In the genomic region with DNA sequence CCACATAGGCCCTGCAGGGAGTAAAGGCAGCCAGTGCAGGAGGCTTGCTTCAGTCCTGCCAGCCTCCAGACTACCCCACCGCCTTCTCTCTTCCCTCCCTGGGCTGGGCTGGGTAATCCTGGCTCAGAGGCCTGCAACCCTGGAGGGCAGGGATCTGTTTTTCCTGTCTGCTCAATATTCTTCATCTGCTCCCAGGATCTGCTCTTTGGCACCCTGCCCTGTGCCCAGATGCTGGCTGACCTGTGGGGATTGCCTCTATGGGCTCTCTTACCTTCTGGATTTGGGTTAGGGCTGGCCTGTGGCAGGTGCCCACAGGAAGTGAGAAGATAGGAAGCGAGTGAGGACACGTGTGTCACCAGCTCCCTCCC, we compare ENCODE assay signal across 19 cellular contexts. TPM values are rescaled to one million over a fixed set of nuclear protein-coding genes. Genes with fewer than 3 reads are reported as not detected.
DNase-seq lines count a peak whose midpoint lies in the region; ATAC-seq and TF ChIP-seq lines count a peak whose summit lies in the region.
"Had no signal": no experiment of that assay in that cellular context is flagged by ENCODE, and none has a peak within 500 bp of the region (broad histone marks: within the 10 kb centered on the region; RNA-seq: fewer than 3 reads in every experiment).

No MANE protein-coding gene starts in this region.

- WGBS in endodermal cell (ENCODE audit: insufficient coverage in 1 of 2, insufficient read length in 1 of 2), 2 experiments = 86 to 91% methylated on average over 2 to 3 of the region's 3 CpGs

- H3K36me3 Mint-ChIP-seq in endodermal cell (ENCODE audit: low read depth) = no peaks in the 10 kb centered on the region
- H3K36me3 Mint-ChIP-seq: natural killer cell had no signal

- peaks cover 7% of the 10 kb centered on the region for H3K27me3 Mint-ChIP-seq in endodermal cell (ENCODE audit: insufficient read depth)
- H3K27me3 Mint-ChIP-seq: activated naive CD8-positive, alpha-beta T cell had no signal

- DNase-seq in left ventricle myocardium inferior (no peak), left ventricle myocardium superior (no peak), endodermal cell (no peak), sciatic nerve (ENCODE audit: low spot score) (peak; percentile 58), epidermal melanocyte (ENCODE audit: insufficient read length, low spot score) (no peak), GM10248 (ENCODE audit: extremely low spot score) (no peak), HK-2 (ENCODE audit: unreplicated experiment) (no peak)
- DNase-seq: activated CD8-positive, alpha-beta T cell treated with anti-CD3 and anti-CD28 coated beads, Interleukin-2, amount 10 ng/mL, durations not matched to agents 7 days and 5 days; activated T-cell treated with anti-CD3 and anti-CD28 coated beads, Interleukin-2, amount 50 U/mL, for 4 hours; DMS79; immature natural killer cell; natural killer cell; NCI-H1694; spleen; T-helper 9 cell had no signal

- peaks cover 64% of the 10 kb centered on the region for H3K4me1 Mint-ChIP-seq in endodermal cell
- H3K4me1 Mint-ChIP-seq: immature natural killer cell, natural killer cell had no signal

- intact Hi-C loops in left ventricle myocardium inferior (cut with micrococcal nuclease) (no loop called here), left ventricle myocardium superior (cut with micrococcal nuclease) (no loop called here), sciatic nerve (cut with DNase I) (no loop called here)

- CTCF ChIA-PET in GM10248 (lab: Yijun Ruan, JAX) = interaction anchor here (1.4 to 3.2 kb wide), 4 partner anchors 13 to 189 kb away, joined by 3 to 9 read pairs (median 4); no protein-coding TSS in a partner anchor

- H3K27ac ChIP-seq in left ventricle myocardium inferior (replicated peaks) (peak overlapping the region; percentile 90), endodermal cell (ENCODE audit: low read depth, low read length) (no peak overlapping the region)
- H3K27ac ChIP-seq: SJSA1 had no signal

- H3K27me3 ChIP-seq in left ventricle myocardium inferior (ENCODE audit: low read depth) (no peaks in the 10 kb centered on the region), endodermal cell (ENCODE audit: control insufficient read depth, insufficient read depth, low read length, poor library complexity, severe bottlenecking) (no peaks in the 10 kb centered on the region)
- H3K27me3 ChIP-seq: SJSA1, spleen had no signal

- H3K4me1 ChIP-seq in left ventricle myocardium inferior (peaks cover 73% of the 10 kb centered on the region), endodermal cell (ENCODE audit: control insufficient read depth, insufficient read depth, low read length) (peaks cover 48% of the 10 kb centered on the region)

- H3K36me3 ChIP-seq in left ventricle myocardium inferior = no peaks in the 10 kb centered on the region
- no peaks in the 10 kb centered on the region for H3K36me3 ChIP-seq in endodermal cell (ENCODE audit: control insufficient read depth, insufficient read depth, low read length)
- H3K36me3 ChIP-seq: SJSA1, spleen had no signal

- H3K4me3 ChIP-seq in left ventricle myocardium inferior = no peak overlapping the region
- H3K4me3 ChIP-seq in endodermal cell (ENCODE audit: low read length) = no peak overlapping the region
- H3K4me3 ChIP-seq: SJSA1, spleen had no signal

- H3K4me3 Mint-ChIP-seq in endodermal cell = peak overlapping the region; percentile 8
- H3K4me3 Mint-ChIP-seq: activated CD8-positive, alpha-beta T cell treated with anti-CD3 and anti-CD28 coated beads, Interleukin-2, amount 10 ng/mL, durations not matched to agents 7 days and 5 days; activated naive CD8-positive, alpha-beta T cell; activated T-cell treated with anti-CD3 and anti-CD28 coated beads, Interleukin-2, amount 50 U/mL, for 4 hours; immature natural killer cell; natural killer cell had no signal

- H3K9ac ChIP-seq in endodermal cell (ENCODE audit: extremely low read depth, low read length, poor library complexity, severe bottlenecking) = no peak overlapping the region

- H3K27ac Mint-ChIP-seq in endodermal cell = peak overlapping the region; percentile 80
- H3K27ac Mint-ChIP-seq: activated CD8-positive, alpha-beta T cell treated with anti-CD3 and anti-CD28 coated beads, Interleukin-2, amount 10 ng/mL, durations not matched to agents 7 days and 5 days; activated naive CD8-positive, alpha-beta T cell; natural killer cell had no signal

- no peaks in the 10 kb centered on the region for H3K9me3 Mint-ChIP-seq in endodermal cell
- H3K9me3 Mint-ChIP-seq: activated T-cell treated with anti-CD3 and anti-CD28 coated beads, Interleukin-2, amount 50 U/mL, for 4 hours; immature natural killer cell; natural killer cell had no signal

- POLR2A ChIA-PET in GM10248 (lab: Yijun Ruan, JAX) = no interaction called here

- TF ChIP-seq CTCF in left ventricle myocardium inferior (IDR thresholded peaks at IDR 0.05; ENCODE audit: borderline replicate concordance) (no peak), endodermal cell (conservative IDR thresholded peaks at IDR 0.05) (no peak), GM10248 (IDR thresholded peaks at IDR 0.05; ENCODE audit: control extremely low read depth, extremely low read depth, low read depth, missing control alignments) (no peak)

- H3K9me3 ChIP-seq in left ventricle myocardium inferior (replicated peaks) (no peaks in the 10 kb centered on the region), endodermal cell (ENCODE audit: control insufficient read depth, low read length) (no peaks in the 10 kb centered on the region)
- H3K9me3 ChIP-seq: SJSA1, spleen had no signal

- no peak for ATAC-seq in left ventricle myocardium superior
- ATAC-seq in sciatic nerve = no peak
- no peak for ATAC-seq in GM18907 (IDR thresholded peaks at IDR 0.05; ENCODE audit: unreplicated experiment)
- ATAC-seq: activated CD8-positive, alpha-beta T cell treated with anti-CD3 and anti-CD28 coated beads, Interleukin-2, amount 10 ng/mL, durations not matched to agents 7 days and 5 days; activated T-cell treated with anti-CD3 and anti-CD28 coated beads, Interleukin-2, amount 50 U/mL, for 4 hours; natural killer cell had no signal

RNA-seq across cellular contexts. Expression of a gene that starts 7.3 kb away (rescaled TPM):
- total RNA-seq in left ventricle myocardium inferior = 35.7 TPM
- 27.4 TPM for total RNA-seq in left ventricle myocardium superior
- total RNA-seq in endodermal cell = 10 to 100 TPM; 14.8 to 17.1 TPM
- polyA plus RNA-seq in endodermal cell (2013, experiment 1 of 2) = 19.1 TPM
- polyA plus RNA-seq in endodermal cell (2013, experiment 2 of 2) = 21.2 TPM
- 46.4 TPM for total RNA-seq in sciatic nerve
- total RNA-seq: activated CD8-positive, alpha-beta T cell treated with anti-CD3 and anti-CD28 coated beads, Interleukin-2, amount 10 ng/mL, durations not matched to agents 7 days and 5 days; natural killer cell; OCI-LY7 had no signal
- polyA plus RNA-seq: immature natural killer cell had no signal
